ENCODE assay signal across 8 cellular contexts in the genomic region with DNA sequence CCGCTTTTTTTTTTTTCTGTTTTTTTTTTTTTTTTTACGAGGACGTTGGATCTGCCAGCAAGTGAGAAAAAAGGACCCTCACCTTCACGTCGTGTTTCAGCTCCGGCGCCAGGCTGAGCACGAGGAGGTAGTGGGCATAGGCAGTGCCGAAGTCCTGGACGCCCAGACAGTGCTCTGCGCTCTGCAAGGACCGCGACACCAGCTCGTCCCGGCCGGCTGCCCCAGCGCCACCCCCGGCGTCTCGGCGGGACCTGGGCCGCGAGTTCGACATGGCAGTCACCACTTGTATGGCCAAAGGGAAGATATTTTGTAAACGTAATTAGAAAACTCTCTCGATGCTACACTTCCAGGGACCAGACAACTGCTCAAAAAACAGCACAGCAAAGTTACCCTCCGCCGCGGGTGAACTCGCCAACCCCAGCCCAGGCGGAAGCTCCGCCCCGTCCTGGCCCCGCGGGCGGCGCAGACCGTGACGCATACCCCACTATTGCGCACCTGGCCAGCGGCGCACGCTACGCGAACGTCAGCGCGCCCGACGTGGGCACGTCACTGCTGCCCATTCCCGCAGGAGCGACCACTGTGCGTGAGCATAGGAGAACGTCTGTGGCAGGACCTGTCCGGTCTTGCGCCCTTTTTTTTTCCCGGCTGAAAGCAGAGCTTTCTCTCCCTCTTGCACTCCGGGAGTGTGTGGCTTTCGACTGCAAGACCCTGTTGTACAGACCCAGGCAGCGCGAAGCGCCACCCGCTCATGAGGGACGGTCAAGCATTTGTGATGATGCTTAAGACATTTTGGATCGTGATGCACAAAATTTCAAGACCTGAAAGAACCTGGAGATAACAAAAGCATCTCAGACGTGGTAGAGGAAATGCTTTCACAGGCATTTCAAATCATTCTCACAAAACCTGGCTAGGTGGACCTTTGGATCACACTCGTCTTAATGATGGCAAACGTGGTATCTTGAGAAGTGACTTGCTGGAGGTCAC. TPM values are rescaled to one million over a fixed set of nuclear protein-coding genes. Genes with fewer than 3 reads are reported as not detected.
DNase-seq lines count a peak whose midpoint lies in the region; ATAC-seq and TF ChIP-seq lines count a peak whose summit lies in the region.

TSS of gene PRMT9 (minus strand) at position 447 of the 984 bp plus-strand sequence. CDS start at position 271, 176 bp downstream.

- H3K9me3 Mint-ChIP-seq in activated CD4-positive, alpha-beta T cell treated with anti-CD3 and anti-CD28 coated beads, Interleukin-2, amount 10 ng/mL, durations not matched to agents 7 days and 5 days, result no peaks in the 10 kb centered on the region

- peak; percentile 97 for TF ChIP-seq POLR2A in GM19193 (IDR thresholded peaks at IDR 0.05; ENCODE audit: extremely low read depth, insufficient read depth, insufficient read length)

- 0 out of 2 replicates have a peak, but pooled peaks cover 7% of the 10 kb centered on the region for H4K20me1 ChIP-seq in BLaER1

- H3K4me2 ChIP-seq in BLaER1, result peak within 1 kb of the TSS; percentile 83

- peaks cover 36% of the 10 kb centered on the region for H3K4me1 Mint-ChIP-seq in activated CD4-positive, alpha-beta T cell treated with anti-CD3 and anti-CD28 coated beads, Interleukin-2, amount 10 ng/mL, durations not matched to agents 7 days and 5 days

- peaks cover 19% of the 10 kb centered on the region for H3K4me1 ChIP-seq in BLaER1

- peak within 1 kb of the TSS; percentile 82 for H3K4me3 ChIP-seq in BLaER1

- H3K27me3 Mint-ChIP-seq in activated CD4-positive, alpha-beta T cell treated with anti-CD3 and anti-CD28 coated beads, Interleukin-2, amount 10 ng/mL, durations not matched to agents 7 days and 5 days, result peaks cover 12% of the 10 kb centered on the region

- CTCF ChIA-PET in activated CD4-positive, alpha-beta T cell treated with anti-CD3 and anti-CD28 coated beads, Interleukin-2, amount 10 ng/mL, durations not matched to agents 7 days and 5 days (lab: Charles Lee), result interaction anchor here (0.6 to 2.8 kb wide), 11 partner anchors 9 to 1301 kb away, joined by 3 to 23 read pairs (median 3); no protein-coding TSS in a partner anchor

- H3K27ac Mint-ChIP-seq in activated CD4-positive, alpha-beta T cell treated with anti-CD3 and anti-CD28 coated beads, Interleukin-2, amount 10 ng/mL, durations not matched to agents 7 days and 5 days, result peak within 1 kb of the TSS; percentile 96

- ATAC-seq in HG03432 (IDR thresholded peaks at IDR 0.05; ENCODE audit: unreplicated experiment), result peak; percentile 100
- peak; percentile 97 for ATAC-seq in left lobe of liver

- no peaks in the 10 kb centered on the region for H3K9me3 ChIP-seq in BLaER1

- H3K4me3 Mint-ChIP-seq in activated CD4-positive, alpha-beta T cell treated with anti-CD3 and anti-CD28 coated beads, Interleukin-2, amount 10 ng/mL, durations not matched to agents 7 days and 5 days, result peak within 1 kb of the TSS; percentile 98

- H3K36me3 Mint-ChIP-seq in activated CD4-positive, alpha-beta T cell treated with anti-CD3 and anti-CD28 coated beads, Interleukin-2, amount 10 ng/mL, durations not matched to agents 7 days and 5 days (ENCODE audit: low read depth), result peaks cover 8% of the 10 kb centered on the region

- DNase-seq in NCI-H510A treated with DMSO at 0.1 percent for 48 hours (lab: John Stamatoyannopoulos, UW) (peak; percentile 61), dedifferentiated amniotic fluid mesenchymal stem cell (ENCODE audit: extremely low spot score) (peak; percentile 70), left lobe of liver (ENCODE audit: low spot score) (peak; percentile 94)
- DNase-seq in activated CD4-positive, alpha-beta T cell treated with anti-CD3 and anti-CD28 coated beads, Interleukin-2, amount 10 ng/mL, durations not matched to agents 7 days and 5 days, result peak; percentile 87
- DNase-seq in stimulated activated CD4-positive, alpha-beta T cell treated with anti-CD3 and anti-CD28 coated beads, Interleukin-2, amount 100 ng/mL, for 24 hours, result peak; percentile 89 to 92

- no peaks in the 10 kb centered on the region for H3K27me3 ChIP-seq in BLaER1

- peak within 1 kb of the TSS; percentile 87 for H3K9ac ChIP-seq in BLaER1

- peaks cover 9% of the 10 kb centered on the region for H3K36me3 ChIP-seq in BLaER1

- POLR2A ChIA-PET in activated CD4-positive, alpha-beta T cell treated with anti-CD3 and anti-CD28 coated beads, Interleukin-2, amount 10 ng/mL, durations not matched to agents 7 days and 5 days (lab: Charles Lee), result no interaction called here

- H3K27ac ChIP-seq in BLaER1, result peak within 1 kb of the TSS; percentile 87

RNA-seq across cellular contexts. Expression of gene PRMT9, which starts in this region (rescaled TPM):
- 10 to 100 TPM; 11.5 to 12.0 TPM for total RNA-seq in activated CD4-positive, alpha-beta T cell treated with anti-CD3 and anti-CD28 coated beads, Interleukin-2, amount 10 ng/mL, durations not matched to agents 7 days and 5 days
- total RNA-seq in left lobe of liver, result 4.6 TPM

Comparison
In these comparisons a context has a peak if more than half of its experiments do, and no peak if none do; other contexts are left out.
1. Peak in every context shown above with its lines: DNase-seq, ATAC-seq, H3K4me3 ChIP-seq and H3K27ac ChIP-seq.